Comparison of ENCODE assay signal across 8 cellular contexts in genomic region chr16:12878973-12879372, GRCh38.
"Had no signal": no experiment of that assay in that cellular context is flagged by ENCODE, and none has a peak within 500 bp of the region (broad histone marks: within the 10 kb centered on the region; RNA-seq: fewer than 3 reads in every experiment).

No MANE protein-coding gene starts in this region.

- H3K4me3 ChIP-seq: GM12878 had no signal

- ATAC-seq: GM12878 had no signal

- DNase-seq: GDM1, GF-D8 had no signal

- FAIRE-seq: G401.6, GM12878, GM12891, GM12892, GM18507, GM19239 had no signal
